13 cellular contexts compared by ENCODE assay signal in the genomic region with DNA sequence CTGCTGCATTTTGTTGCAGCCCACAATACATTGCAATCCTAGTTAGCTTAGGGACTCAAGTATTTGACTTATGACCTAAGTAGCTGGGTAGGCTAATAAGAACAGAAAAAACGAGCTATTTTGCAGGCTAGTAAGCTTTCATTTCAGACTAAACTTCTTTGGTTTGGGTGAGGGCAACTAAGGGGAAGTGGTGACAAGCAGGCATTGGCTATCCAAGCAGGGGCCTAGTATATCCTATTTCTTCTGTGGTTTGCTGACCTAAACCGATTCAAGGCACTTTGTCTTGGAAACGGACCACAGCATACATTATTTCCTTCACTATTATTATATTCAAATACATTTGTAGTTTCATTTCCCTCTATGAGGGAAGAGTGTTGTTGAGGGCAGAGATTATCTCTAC.
"Had no signal": no experiment of that assay in that cellular context is flagged by ENCODE, and none has a peak within 500 bp of the region (broad histone marks: within the 10 kb centered on the region; RNA-seq: fewer than 3 reads in every experiment).

No MANE protein-coding gene starts in this region.

- H3K4me3 ChIP-seq: esophagus muscularis mucosa, gastroesophageal sphincter, skin epidermis, suprapubic skin, thyroid gland had no signal

- H3K27me3 ChIP-seq: esophagus muscularis mucosa, suprapubic skin, thyroid gland had no signal

- H3K27ac ChIP-seq: esophagus muscularis mucosa, gastroesophageal sphincter, suprapubic skin had no signal

- H3K4me1 ChIP-seq: esophagus muscularis mucosa, gastroesophageal sphincter, suprapubic skin had no signal

- H3K36me3 ChIP-seq: esophagus muscularis mucosa, gastroesophageal sphincter, suprapubic skin, thyroid gland had no signal

- H3K9me3 ChIP-seq: esophagus muscularis mucosa, gastroesophageal sphincter, suprapubic skin, thyroid gland had no signal

- DNase-seq: effector memory CD4-positive, alpha-beta T cell; glutamatergic neuron; islet precursor cell; mammary epithelial cell; natural killer cell; posterior cingulate gyrus; stimulated activated CD4-positive, alpha-beta T cell treated with anti-CD3 and anti-CD28 coated beads, Interleukin-2, amount 100 ng/mL, for 48 hours; stimulated activated naive CD4-positive, alpha-beta T cell treated with Interleukin-2 at 50 U/mL for 16 hours; thyroid gland had no signal
